ENCODE assay signal across 1 cellular context in the genomic region with DNA sequence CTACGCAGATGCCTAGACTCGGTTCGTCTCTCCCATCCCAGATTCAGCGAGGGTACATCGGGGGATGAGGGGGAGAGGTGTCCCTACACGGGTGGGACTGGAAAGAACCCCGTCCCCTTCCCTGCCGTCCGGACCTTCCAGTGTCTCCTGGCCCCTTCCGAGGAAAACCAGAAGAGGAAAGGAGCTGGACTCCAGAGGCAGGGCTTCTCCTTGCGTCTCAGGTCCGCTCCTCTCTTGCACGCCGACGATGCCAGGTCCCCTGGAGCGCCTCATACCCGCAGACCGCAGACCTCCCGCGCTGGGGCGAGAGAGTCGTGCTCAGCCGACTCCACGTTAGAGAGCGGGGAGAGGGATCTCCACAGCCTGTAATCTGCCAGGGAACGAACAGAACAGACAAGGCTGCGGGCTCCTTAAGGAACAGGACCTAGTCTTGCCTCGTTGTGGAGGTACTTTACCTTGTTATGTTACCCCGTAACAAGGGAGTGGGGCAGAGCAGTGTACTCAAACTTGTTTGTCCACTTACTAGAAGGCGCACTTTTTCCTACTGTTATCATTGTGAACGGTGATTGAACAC.
A peak's percentile ranks its signal among the peaks of the same experiment; 100 is the strongest.
TF ChIP-seq lines count a peak whose summit lies in the region.

No MANE protein-coding gene starts in this region.

TF ChIP-seq in K562, 482 proteins besides CTCF, POLR2A, EP300 and RAD21 (continued from another document and continues in another):
- TF ChIP-seq MITF (IDR thresholded peaks at IDR 0.05) (no peak), HEY1 (CRISPR knock-in tag; IDR thresholded peaks at IDR 0.05; ENCODE audit: borderline replicate concordance) (no peak), MBD1 (CRISPR knock-in tag; IDR thresholded peaks at IDR 0.05) (no peak), ETV1 (tag; conservative IDR thresholded peaks at IDR 0.05; ENCODE audit: low read depth) (no peak), THRAP3 (IDR thresholded peaks at IDR 0.05; ENCODE audit: borderline replicate concordance) (no peak), HDAC8 (tag; IDR thresholded peaks at IDR 0.05) (no peak), ZNF512 (tag; IDR thresholded peaks at IDR 0.05) (peak; percentile 48; the same call in 1 of the 2 replicates), ZNF644 (tag; IDR thresholded peaks at IDR 0.05; ENCODE audit: low read depth) (no peak), MLLT1 (IDR thresholded peaks at IDR 0.05) (peak in 1 of 2 experiments; percentile 80; a peak in 2 of 4 replicates), ZNF311 (CRISPR knock-in tag; IDR thresholded peaks at IDR 0.05) (no peak), ID3 (CRISPR knock-in tag; IDR thresholded peaks at IDR 0.05) (no peak), ID3 (tag; IDR thresholded peaks at IDR 0.05) (no peak; the same call in 1 of the 2 replicates), STAT5B (CRISPR knock-in tag; IDR thresholded peaks at IDR 0.05) (no peak), PRDM10 (IDR thresholded peaks at IDR 0.05; ENCODE audit: partially characterized antibody) (peak; percentile 73), SUPT5H (IDR thresholded peaks at IDR 0.05) (no peak), MTA3 (IDR thresholded peaks at IDR 0.05; ENCODE audit: borderline replicate concordance) (no peak), CEBPG (CRISPR knock-in tag; IDR thresholded peaks at IDR 0.05) (0 out of 2 replicates have a peak, but pooled peaks have one; percentile 36), CEBPG (tag; conservative IDR thresholded peaks at IDR 0.05 in 1 of 2, IDR thresholded peaks at IDR 0.05 in 1 of 2) (no peak), NCOR1 (IDR thresholded peaks at IDR 0.05) (no peak), ASH1L (IDR thresholded peaks at IDR 0.05; ENCODE audit: borderline replicate concordance, low read depth, partially characterized antibody) (no peak), CBX8 (IDR thresholded peaks at IDR 0.05; ENCODE audit: borderline replicate concordance, extremely low read depth, low read depth, low read length, poor library complexity, severe bottlenecking) (no peak), DDX20 (tag; IDR thresholded peaks at IDR 0.05; ENCODE audit: low read depth) (no peak), NRF1 (conservative IDR thresholded peaks at IDR 0.05 in 1 of 2, IDR thresholded peaks at IDR 0.05 in 1 of 2) (peak in 1 of 2 experiments; percentile 4; a peak in 1 of 4 replicates), SRSF1 (IDR thresholded peaks at IDR 0.05; ENCODE audit: low read depth, low read length) (no peak), E2F6 (IDR thresholded peaks at IDR 0.05; ENCODE audit: borderline replicate concordance in 1 of 2, extremely low read depth in 1 of 2, insufficient read depth in 1 of 2, insufficient read length in 1 of 2, low read depth in 1 of 2, low read length in 1 of 2, poor library complexity in 1 of 2, severe bottlenecking in 1 of 2) (peak; percentile 29 to 65), MBD2 (IDR thresholded peaks at IDR 0.05; ENCODE audit: borderline replicate concordance, low read depth) (no peak), ZNF57 (CRISPR knock-in tag; IDR thresholded peaks at IDR 0.05) (no peak), SMAD4 (CRISPR knock-in tag; conservative IDR thresholded peaks at IDR 0.05) (no peak), GATAD2B (IDR thresholded peaks at IDR 0.05; ENCODE audit: borderline replicate concordance) (no peak), MCM7 (IDR thresholded peaks at IDR 0.05) (no peak), KDM5B (IDR thresholded peaks at IDR 0.05; ENCODE audit: insufficient replicate concordance, low read depth, low read length) (peak; percentile 9), RFX1 (IDR thresholded peaks at IDR 0.05) (no peak), ZNF764 (CRISPR knock-in tag; IDR thresholded peaks at IDR 0.05; ENCODE audit: low read depth) (no peak), CC2D1A (IDR thresholded peaks at IDR 0.05) (0 out of 2 replicates have a peak, but pooled peaks have one; percentile 20), WHSC1 (IDR thresholded peaks at IDR 0.05; ENCODE audit: low read length) (no peak), AFF1 (IDR thresholded peaks at IDR 0.05; ENCODE audit: low read depth in 1 of 2, partially characterized antibody in 2 of 2) (no peak), FOXA1 (IDR thresholded peaks at IDR 0.05; ENCODE audit: borderline replicate concordance) (no peak), CXXC5 (CRISPR knock-in tag; IDR thresholded peaks at IDR 0.05) (no peak; the same call in none of the 2 replicates)
- TF ChIP-seq, protein P1, sequence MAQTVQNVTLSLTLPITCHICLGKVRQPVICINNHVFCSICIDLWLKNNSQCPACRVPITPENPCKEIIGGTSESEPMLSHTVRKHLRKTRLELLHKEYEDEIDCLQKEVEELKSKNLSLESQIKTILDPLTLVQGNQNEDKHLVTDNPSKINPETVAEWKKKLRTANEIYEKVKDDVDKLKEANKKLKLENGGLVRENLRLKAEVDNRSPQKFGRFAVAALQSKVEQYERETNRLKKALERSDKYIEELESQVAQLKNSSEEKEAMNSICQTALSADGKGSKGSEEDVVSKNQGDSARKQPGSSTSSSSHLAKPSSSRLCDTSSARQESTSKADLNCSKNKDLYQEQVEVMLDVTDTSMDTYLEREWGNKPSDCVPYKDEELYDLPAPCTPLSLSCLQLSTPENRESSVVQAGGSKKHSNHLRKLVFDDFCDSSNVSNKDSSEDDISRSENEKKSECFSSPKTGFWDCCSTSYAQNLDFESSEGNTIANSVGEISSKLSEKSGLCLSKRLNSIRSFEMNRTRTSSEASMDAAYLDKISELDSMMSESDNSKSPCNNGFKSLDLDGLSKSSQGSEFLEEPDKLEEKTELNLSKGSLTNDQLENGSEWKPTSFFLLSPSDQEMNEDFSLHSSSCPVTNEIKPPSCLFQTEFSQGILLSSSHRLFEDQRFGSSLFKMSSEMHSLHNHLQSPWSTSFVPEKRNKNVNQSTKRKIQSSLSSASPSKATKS (CRISPR knock-in tag; IDR thresholded peaks at IDR 0.05), result no peak
- TF ChIP-seq, protein P2, sequence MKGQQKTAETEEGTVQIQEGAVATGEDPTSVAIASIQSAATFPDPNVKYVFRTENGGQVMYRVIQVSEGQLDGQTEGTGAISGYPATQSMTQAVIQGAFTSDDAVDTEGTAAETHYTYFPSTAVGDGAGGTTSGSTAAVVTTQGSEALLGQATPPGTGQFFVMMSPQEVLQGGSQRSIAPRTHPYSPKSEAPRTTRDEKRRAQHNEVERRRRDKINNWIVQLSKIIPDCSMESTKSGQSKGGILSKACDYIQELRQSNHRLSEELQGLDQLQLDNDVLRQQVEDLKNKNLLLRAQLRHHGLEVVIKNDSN (CRISPR knock-in tag; IDR thresholded peaks at IDR 0.05), result no peak; the same call in 1 of the 2 replicates
